In the genomic region with DNA sequence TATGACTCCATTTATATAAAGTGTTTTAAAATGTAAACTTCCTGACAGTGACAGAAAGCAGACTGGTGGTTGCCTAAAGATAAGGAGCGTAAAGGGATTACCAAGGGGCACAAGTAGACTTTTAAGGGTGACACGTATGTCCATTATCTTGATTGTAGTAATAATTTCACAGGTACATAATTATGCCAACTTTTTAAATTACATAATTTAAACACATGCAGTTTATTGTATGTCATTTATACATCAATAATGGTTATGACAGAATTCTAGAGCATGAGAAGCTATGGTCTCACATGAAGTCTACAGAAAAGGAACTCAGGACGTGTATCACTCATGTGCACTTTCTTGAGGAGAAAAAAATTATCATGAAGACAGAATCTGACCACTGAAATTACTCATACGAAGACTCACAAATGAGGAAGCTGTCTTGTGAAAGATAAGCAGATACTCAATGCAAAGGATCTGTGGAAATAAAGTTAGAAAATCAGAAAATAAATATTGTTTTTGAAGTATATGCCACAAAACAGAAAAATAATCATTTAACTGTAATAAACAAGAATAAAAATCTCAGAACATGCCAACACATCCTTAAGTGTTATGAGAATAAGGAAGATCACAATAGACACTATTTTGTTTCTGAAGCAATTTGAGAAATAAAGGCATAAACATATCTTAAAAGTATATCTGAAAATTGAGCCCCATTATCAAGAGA, we compare ENCODE assay signal across 10 cellular contexts.
DNase-seq lines count a peak whose midpoint lies in the region; ATAC-seq, FAIRE-seq and TF ChIP-seq lines count a peak whose summit lies in the region.
"Had no signal": no experiment of that assay in that cellular context is flagged by ENCODE, and none has a peak within 500 bp of the region (broad histone marks: within the 10 kb centered on the region; RNA-seq: fewer than 3 reads in every experiment).

No MANE protein-coding gene starts in this region.

- TF ChIP-seq EP300 in K562 (IDR thresholded peaks at IDR 0.05; ENCODE audit: low read length), result peak; percentile 55; the same call in 1 of the 2 replicates
- TF ChIP-seq EP300 in esophagus muscularis mucosa (IDR thresholded peaks at IDR 0.05), result no peak

- H3K79me2 ChIP-seq in DOHH2 (ENCODE audit: control insufficient read depth, low read length), result peaks cover 75% of the 10 kb centered on the region
- H3K79me2 ChIP-seq in K562 (ENCODE audit: control insufficient read depth, insufficient read depth, low read length), result peaks cover 41% of the 10 kb centered on the region

- WGBS in K562 (ENCODE audit: insufficient coverage, low coverage, missing lambda C conversion rate), result 1% methylated on average over 4 of the region's 4 CpGs
- WGBS in esophagus muscularis mucosa, result 70% methylated on average over 4 of the region's 4 CpGs

- no peaks in the 10 kb centered on the region for H3K27me3 ChIP-seq in DOHH2 (ENCODE audit: control insufficient read depth, low read length)
- H3K27me3 ChIP-seq in K562 (ENCODE audit: control insufficient read depth in 2 of 2, insufficient read depth in 2 of 2, low read length in 2 of 2), result no peaks in the 10 kb centered on the region
- no peaks in the 10 kb centered on the region for H3K27me3 ChIP-seq in esophagus muscularis mucosa

- 0 out of 4 replicates have a peak overlapping the region, but pooled peaks of 1 of the 2 experiments have one; percentile 5 for H3K9ac ChIP-seq in K562 (ENCODE audit: insufficient read depth in 1 of 2, low read depth in 2 of 2, low read length in 2 of 2)

- no TSS peak for BruUV-seq in K562 (replicated peaks; lab: Mats Ljungman, UMichigan)

- H3K4me1 ChIP-seq in DOHH2 (ENCODE audit: control insufficient read depth, low read length) (peaks cover 96% of the 10 kb centered on the region), K562 (replicated peaks in 1 of 2; ENCODE audit: control insufficient read depth in 2 of 2, insufficient read depth in 2 of 2, low read length in 2 of 2) (peaks cover 5 to 43% of the 10 kb centered on the region in 2 experiments; a peak in 4 of 5 replicates), esophagus muscularis mucosa (peaks cover 4 to 19% (median 9%) of the 10 kb centered on the region in 4 donors)

- POLR2A ChIA-PET in K562 (lab: Yijun Ruan, JAX), result interaction anchor here (0.7 to 1.0 kb wide), 2 partner anchors 24 to 56 kb away, joined by 3 to 4 read pairs; no protein-coding TSS in a partner anchor

- H3K9me3 ChIP-seq in DOHH2 (ENCODE audit: control insufficient read depth, insufficient read depth, low read length), result peaks cover 6% of the 10 kb centered on the region; the same call in 1 of the 2 replicates
- no peaks in the 10 kb centered on the region for H3K9me3 ChIP-seq in K562 (replicated peaks; ENCODE audit: control insufficient read depth, insufficient read depth, low read depth, low read length)
- H3K9me3 ChIP-seq in esophagus muscularis mucosa, result no peaks in the 10 kb centered on the region

- in situ Hi-C loops in K562 (cut with MboI), result no loop called here

- no peak overlapping the region for H2AFZ ChIP-seq in K562 (ENCODE audit: low read depth, low read length)

- H3K9me2 ChIP-seq in DOHH2 (replicated peaks; ENCODE audit: control insufficient read depth, low read length), result no peaks in the 10 kb centered on the region

- H3K9me1 ChIP-seq in K562 (ENCODE audit: control insufficient read depth, insufficient read depth, low read length), result no peaks in the 10 kb centered on the region

- DNase-seq in K562 (ENCODE audit: extremely low read depth in 1 of 4, low spot score in 3 of 4), result peak in 3 of 4 experiments; percentile 13 to 69 (median 35)
- no peak for DNase-seq in esophagus muscularis mucosa (ENCODE audit: extremely low spot score)
- DNase-seq in D341Med (ENCODE audit: low spot score), result no peak
- no peak for DNase-seq in nucleus accumbens (lab: John Stamatoyannopoulos, UW)
- DNase-seq: NCI-H1092 treated with DMSO at 0.1 percent for 48 hours had no signal

- no peak for TF ChIP-seq RAD21 in K562 (CRISPR knock-in tag; conservative IDR thresholded peaks at IDR 0.05 in 1 of 2, IDR thresholded peaks at IDR 0.05 in 1 of 2)

- intact Hi-C loops in K562 (cut with micrococcal nuclease), result no loop called here
- intact Hi-C loops in esophagus muscularis mucosa (cut with DNase I), result no loop called here

- peaks cover 3% of the 10 kb centered on the region; the same call in 1 of the 2 replicates for H3F3A ChIP-seq in DOHH2 (ENCODE audit: control insufficient read depth, insufficient read depth)

- TF ChIP-seq CTCF in DOHH2 (IDR thresholded peaks at IDR 0.05; ENCODE audit: low read depth, low read length, poor library complexity, severe bottlenecking), result no peak
- no peak for TF ChIP-seq CTCF in K562 (IDR thresholded peaks at IDR 0.05 in 2 of 3, conservative IDR thresholded peaks at IDR 0.05 in 1 of 3; ENCODE audit: insufficient read depth in 2 of 3, low read depth in 1 of 3, low read length in 3 of 3)
- no peak for TF ChIP-seq CTCF in esophagus muscularis mucosa (IDR thresholded peaks at IDR 0.05)

- H3K27ac ChIP-seq in DOHH2 (ENCODE audit: low read depth, low read length) (peak overlapping the region; percentile 79), K562 (ENCODE audit: extremely low read depth, low read depth, low read length) (peak overlapping the region; percentile 77), esophagus muscularis mucosa (replicated peaks in 1 of 4) (no peak overlapping the region)

- H3K36me3 ChIP-seq in DOHH2 (ENCODE audit: control insufficient read depth, low read length) (peaks cover 36% of the 10 kb centered on the region), K562 (ENCODE audit: control insufficient read depth, insufficient read depth, low read length) (peaks cover 17% of the 10 kb centered on the region; the same call in 2 of the 3 replicates), esophagus muscularis mucosa (peaks cover 0 to 10% (median 4%) of the 10 kb centered on the region in 4 donors)

- TF ChIP-seq POLR2A in K562 (conservative IDR thresholded peaks at IDR 0.05) (no peak), esophagus muscularis mucosa (IDR thresholded peaks at IDR 0.05; ENCODE audit: low read depth) (no peak)

- peak overlapping the region; percentile 79 for H3K4me2 ChIP-seq in DOHH2 (ENCODE audit: low read length)
- peak overlapping the region; percentile 26; the same call in 1 of the 2 replicates for H3K4me2 ChIP-seq in K562 (ENCODE audit: insufficient read depth, low read length)

- CTCF ChIA-PET in K562 (lab: Yijun Ruan, JAX; ENCODE audit: low intra/inter-chr PET ratio), result no interaction called here

- ATAC-seq in GM21390 (IDR thresholded peaks at IDR 0.05; ENCODE audit: unreplicated experiment), result peak; percentile 36
- peak; percentile 62 for ATAC-seq in HG03565 (IDR thresholded peaks at IDR 0.05; ENCODE audit: unreplicated experiment)
- peak; percentile 90 for ATAC-seq in K562
- no peak for ATAC-seq in GM19467 (IDR thresholded peaks at IDR 0.05; ENCODE audit: unreplicated experiment)

- H3K4me3 ChIP-seq in DOHH2 (ENCODE audit: low read length) (peak overlapping the region; percentile 3), K562 (no peak overlapping the region), esophagus muscularis mucosa (no peak overlapping the region)

- FAIRE-seq in K562 (lab: Jason Lieb, UNC), result peak; percentile 72
- FAIRE-seq: islet of Langerhans had no signal

- no peaks in the 10 kb centered on the region for H4K20me1 ChIP-seq in DOHH2 (ENCODE audit: control insufficient read depth, insufficient read depth, low read depth, low read length)
- H4K20me1 ChIP-seq in K562 (replicated peaks; ENCODE audit: control insufficient read depth, insufficient read depth, low read length), result no peaks in the 10 kb centered on the region

TF ChIP-seq in K562, 482 proteins besides CTCF, POLR2A, EP300 and RAD21 (continues in another document):
- no peak for TF ChIP-seq SMARCB1 (IDR thresholded peaks at IDR 0.05; ENCODE audit: insufficient read length, low read depth)
- TF ChIP-seq PML (IDR thresholded peaks at IDR 0.05; ENCODE audit: low read length), result peak; percentile 73
- peak; percentile 51; the same call in 1 of the 2 replicates for TF ChIP-seq GTF2E2 (tag; IDR thresholded peaks at IDR 0.05)
- no peak for TF ChIP-seq MCM7 (IDR thresholded peaks at IDR 0.05)
- no peak for TF ChIP-seq RFX5 (IDR thresholded peaks at IDR 0.05; ENCODE audit: low read depth, low read length)
- TF ChIP-seq ZNF561 (CRISPR knock-in tag; conservative IDR thresholded peaks at IDR 0.05), result no peak
- TF ChIP-seq CBFA2T3 (IDR thresholded peaks at IDR 0.05), result peak; percentile 84
- TF ChIP-seq SMAD3 (CRISPR knock-in tag; conservative IDR thresholded peaks at IDR 0.05), result no peak
- TF ChIP-seq RHOXF2B (CRISPR knock-in tag; conservative IDR thresholded peaks at IDR 0.05), result no peak
- peak; percentile 34 for TF ChIP-seq ZNF175 (CRISPR knock-in tag; IDR thresholded peaks at IDR 0.05; ENCODE audit: low read depth)
- TF ChIP-seq, protein P1, sequence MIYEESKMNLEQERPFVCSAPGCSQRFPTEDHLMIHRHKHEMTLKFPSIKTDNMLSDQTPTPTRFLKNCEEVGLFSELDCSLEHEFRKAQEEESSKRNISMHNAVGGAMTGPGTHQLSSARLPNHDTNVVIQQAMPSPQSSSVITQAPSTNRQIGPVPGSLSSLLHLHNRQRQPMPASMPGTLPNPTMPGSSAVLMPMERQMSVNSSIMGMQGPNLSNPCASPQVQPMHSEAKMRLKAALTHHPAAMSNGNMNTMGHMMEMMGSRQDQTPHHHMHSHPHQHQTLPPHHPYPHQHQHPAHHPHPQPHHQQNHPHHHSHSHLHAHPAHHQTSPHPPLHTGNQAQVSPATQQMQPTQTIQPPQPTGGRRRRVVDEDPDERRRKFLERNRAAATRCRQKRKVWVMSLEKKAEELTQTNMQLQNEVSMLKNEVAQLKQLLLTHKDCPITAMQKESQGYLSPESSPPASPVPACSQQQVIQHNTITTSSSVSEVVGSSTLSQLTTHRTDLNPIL (CRISPR knock-in tag; IDR thresholded peaks at IDR 0.05), result no peak
- no peak for TF ChIP-seq DIDO1 (tag; IDR thresholded peaks at IDR 0.05; ENCODE audit: low read depth)
- TF ChIP-seq RFX1 (IDR thresholded peaks at IDR 0.05), result no peak

Comparison
In these comparisons a context has a peak if more than half of its experiments do, and no peak if none do; other contexts are left out.
1. H3K27ac ChIP-seq: peak in DOHH2 (single experiment) and K562 (single experiment); none in esophagus muscularis mucosa (0 of 4).
2. DNase-seq: peak in K562 (3 of 4); none in esophagus muscularis mucosa (single experiment), D341Med (single experiment) and nucleus accumbens (0 of 56).